Comparison of ENCODE assay signal across 8 cellular contexts in genomic region chr7:73556208-73557107, GRCh38. TPM values are rescaled to one million over a fixed set of nuclear protein-coding genes. Genes with fewer than 3 reads are reported as not detected.
DNase-seq lines count a peak whose midpoint lies in the region; ATAC-seq lines count a peak whose summit lies in the region.

No MANE protein-coding gene starts in this region.

- H3K36me3 Mint-ChIP-seq in activated CD4-positive, alpha-beta memory T cell treated with anti-CD3 and anti-CD28 coated beads for 36 hours, result peaks cover 6% of the 10 kb centered on the region

- H3K27me3 Mint-ChIP-seq in activated CD4-positive, alpha-beta memory T cell treated with anti-CD3 and anti-CD28 coated beads for 36 hours, result peaks cover 2% of the 10 kb centered on the region

- peak overlapping the region; percentile 78 for H3K4me3 Mint-ChIP-seq in activated CD4-positive, alpha-beta memory T cell treated with anti-CD3 and anti-CD28 coated beads for 36 hours

- DNase-seq in NCI-H524 treated with DMSO at 0.1 percent for 48 hours (lab: John Stamatoyannopoulos, UW) (peak; percentile 85), NCI-H524 (lab: John Stamatoyannopoulos, UW) (no peak)
- DNase-seq in activated CD4-positive, alpha-beta memory T cell treated with anti-CD3 and anti-CD28 coated beads for 36 hours, result no peak
- DNase-seq in stimulated activated CD8-positive, alpha-beta memory T cell treated with anti-CD3 and anti-CD28 coated beads, Interleukin-4, amount 100 ng/mL, for 48 hours, result no peak

- H3K4me3 ChIP-seq in iPS-18a (ENCODE audit: low read length), result peak overlapping the region; percentile 69
- H3K4me3 ChIP-seq in stomach smooth muscle (ENCODE audit: low read length in 2 of 2), result peak overlapping the region; percentile 91

- H3K27ac Mint-ChIP-seq in activated CD4-positive, alpha-beta memory T cell treated with anti-CD3 and anti-CD28 coated beads for 36 hours, result peak overlapping the region; percentile 57

- H3K4me1 ChIP-seq in iPS-18a (ENCODE audit: control insufficient read depth, low read depth, low read length), result peaks cover 3% of the 10 kb centered on the region
- peaks cover 23% of the 10 kb centered on the region for H3K4me1 ChIP-seq in stomach smooth muscle (ENCODE audit: control insufficient read depth, insufficient read depth, low read length)

- ATAC-seq in HG02981 (IDR thresholded peaks at IDR 0.05; ENCODE audit: unreplicated experiment), result no peak
- ATAC-seq in GM18873 (IDR thresholded peaks at IDR 0.05; ENCODE audit: low FRiP score, unreplicated experiment), result no peak

- peaks cover 2% of the 10 kb centered on the region for H3K36me3 ChIP-seq in iPS-18a (ENCODE audit: control insufficient read depth, low read depth, low read length)
- H3K36me3 ChIP-seq in stomach smooth muscle (ENCODE audit: control insufficient read depth in 2 of 2, insufficient read depth in 2 of 2, low read length in 2 of 2), result peaks cover 5 to 6% of the 10 kb centered on the region in 2 donors

- H3K9me3 Mint-ChIP-seq in activated CD4-positive, alpha-beta memory T cell treated with anti-CD3 and anti-CD28 coated beads for 36 hours, result no peaks in the 10 kb centered on the region

- no peak overlapping the region for H3K27ac ChIP-seq in iPS-18a (ENCODE audit: low read length)
- H3K27ac ChIP-seq in stomach smooth muscle (ENCODE audit: low read length), result peak overlapping the region; percentile 93

- intact Hi-C loops in activated CD4-positive, alpha-beta memory T cell treated with anti-CD3 and anti-CD28 coated beads for 36 hours (cut with micrococcal nuclease), result loop anchor here (1.0 to 2.0 kb wide), 2 partner anchors 22 to 34 kb away; partner anchors contain the start of genes BAZ1B and TBL2

- H3K9me3 ChIP-seq in iPS-18a (ENCODE audit: control insufficient read depth, low read depth, low read length), result no peaks in the 10 kb centered on the region
- no peaks in the 10 kb centered on the region for H3K9me3 ChIP-seq in stomach smooth muscle (ENCODE audit: control insufficient read depth in 2 of 2, low read length in 2 of 2)

- POLR2A ChIA-PET in activated CD4-positive, alpha-beta memory T cell treated with anti-CD3 and anti-CD28 coated beads for 36 hours (lab: Charles Lee), result interaction anchor here (1.2 to 4.1 kb wide), 6 partner anchors 9 to 38 kb away, joined by 3 to 32 read pairs (median 6); partner anchors contain the start of genes BAZ1B and TBL2

- H3K4me1 Mint-ChIP-seq in activated CD4-positive, alpha-beta memory T cell treated with anti-CD3 and anti-CD28 coated beads for 36 hours (ENCODE audit: low read depth), result peaks cover 34% of the 10 kb centered on the region

- peaks cover 3% of the 10 kb centered on the region for H3K27me3 ChIP-seq in iPS-18a (ENCODE audit: control insufficient read depth, insufficient read depth, low read length)
- H3K27me3 ChIP-seq in stomach smooth muscle (ENCODE audit: control insufficient read depth in 1 of 2, insufficient read depth in 2 of 2, low read length in 2 of 2), result no peaks in the 10 kb centered on the region

- CTCF ChIA-PET in activated CD4-positive, alpha-beta memory T cell treated with anti-CD3 and anti-CD28 coated beads for 36 hours (lab: Charles Lee), result interaction anchor here (0.7 to 1.3 kb wide), 4 partner anchors 36 to 178 kb away, joined by 3 to 4 read pairs (median 4); no protein-coding TSS in a partner anchor

- H3K9ac ChIP-seq in iPS-18a (ENCODE audit: low read length) (peak overlapping the region; percentile 6), stomach smooth muscle (ENCODE audit: low read length in 2 of 2) (peak overlapping the region; percentile 68 to 91)

RNA-seq across cellular contexts. Expression of gene BCL7B, which starts 1.0 kb away (rescaled TPM):
- total RNA-seq in activated CD4-positive, alpha-beta memory T cell treated with anti-CD3 and anti-CD28 coated beads for 36 hours, result 10 to 100 TPM; 48.0 to 50.3 TPM

RNA-seq across cellular contexts. Expression of gene TBL2, which starts 21.9 kb away (rescaled TPM):
- 10 to 100 TPM; 23.0 to 25.3 TPM for total RNA-seq in activated CD4-positive, alpha-beta memory T cell treated with anti-CD3 and anti-CD28 coated beads for 36 hours

RNA-seq across cellular contexts. Expression of gene BAZ1B, which starts 34.4 kb away (rescaled TPM):
- 10 to 100 TPM; 82.3 to 83.8 TPM for total RNA-seq in activated CD4-positive, alpha-beta memory T cell treated with anti-CD3 and anti-CD28 coated beads for 36 hours
